In the genomic region with DNA sequence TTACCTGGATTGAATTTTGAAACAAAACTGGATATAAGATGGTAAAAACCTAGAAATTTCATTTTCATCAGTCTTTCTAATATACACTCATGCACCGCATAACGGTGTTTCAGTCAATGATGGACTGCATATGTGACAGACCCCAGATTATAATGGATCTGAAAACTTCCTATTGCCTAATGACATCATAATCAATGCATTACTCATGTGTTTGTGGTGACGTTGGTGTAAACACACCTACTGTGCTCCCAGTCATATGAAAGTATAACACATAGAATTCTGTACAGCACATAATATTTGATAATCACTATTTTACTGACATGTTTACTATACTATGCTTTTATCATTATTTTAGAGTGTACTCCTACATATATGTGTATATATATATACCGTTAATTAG, we compare ENCODE assay signal across 33 cellular contexts.
"Had no signal": no experiment of that assay in that cellular context is flagged by ENCODE, and none has a peak within 500 bp of the region (broad histone marks: within the 10 kb centered on the region; RNA-seq: fewer than 3 reads in every experiment).

No MANE protein-coding gene starts in this region.

- H3K36me3 ChIP-seq: adrenal gland, ascending aorta, brain microvascular endothelial cell, breast epithelium, cardiac muscle cell had no signal

- H3K4me3 ChIP-seq: adrenal gland, ascending aorta, body of pancreas, breast epithelium, cardiac muscle cell had no signal

- DNase-seq: activated effector memory CD4-positive, alpha-beta T cell treated with anti-CD3 and anti-CD28 coated beads, Interleukin-2, amount 50 U/mL, for 16 hours; activated effector memory CD4-positive, alpha-beta T cell treated with Interleukin-2 at 50 U/mL for 16 hours; activated gamma-delta T cell; activated gamma-delta T cell treated with Interleukin-2 at 50 U/mL for 16 hours; activated naive CD4-positive, alpha-beta T cell; activated naive CD4-positive, alpha-beta T cell treated with anti-CD3 and anti-CD28 coated beads for 36 hours; activated naive CD4-positive, alpha-beta T cell treated with anti-CD3 and anti-CD28 coated beads, Interleukin-2, amount 10 ng/mL, durations not matched to agents 7 days and 5 days; activated naive CD4-positive, alpha-beta T cell treated with anti-CD3 and anti-CD28 coated beads, Interleukin-2, amount 50 U/mL, for 16 hours; activated naive CD4-positive, alpha-beta T cell treated with Interleukin-2 at 50 U/mL for 16 hours; activated naive CD8-positive, alpha-beta T cell treated with anti-CD3 and anti-CD28 coated beads for 36 hours; activated naive CD8-positive, alpha-beta T cell treated with anti-CD3 and anti-CD28 coated beads, Interleukin-2, amount 10 ng/mL, durations not matched to agents 7 days and 5 days; activated naive CD8-positive, alpha-beta T cell treated with anti-CD3 and anti-CD28 coated beads, Interleukin-2, amount 50 U/mL, for 24 hours; activated T-cell treated with anti-CD3 and anti-CD28 coated beads, Interleukin-2, amount 50 U/mL, for 24 hours; activated T-cell treated with anti-CD3 and anti-CD28 coated beads, Interleukin-2, amount 50 U/mL, for 4 hours; activated T-cell treated with anti-CD3 and anti-CD28 coated beads, Interleukin-2, amount 50 U/mL, for 48 hours; activated T-cell treated with anti-CD3 and anti-CD28 coated beads, Interleukin-2, amount 50 U/mL, for 72 hours; adrenal gland; amniotic stem cell; amygdala; anterior cingulate cortex; aorta; body of pancreas; brain microvascular endothelial cell; caudate nucleus; central memory CD4-positive, alpha-beta T cell; cerebellar nuclear complex had no signal

- H3K27ac ChIP-seq: adrenal gland, ascending aorta, body of pancreas, brain microvascular endothelial cell, breast epithelium, cardiac muscle cell had no signal

- FAIRE-seq: astrocyte, bronchial epithelial cell had no signal

- H3K4me1 ChIP-seq: adrenal gland, ascending aorta, body of pancreas, breast epithelium had no signal

- H3K27me3 ChIP-seq: adrenal gland, ascending aorta, body of pancreas, brain microvascular endothelial cell, breast epithelium, cardiac muscle cell had no signal

- H3K9me3 ChIP-seq: ascending aorta, body of pancreas, breast epithelium had no signal

- ATAC-seq: activated naive CD4-positive, alpha-beta T cell treated with anti-CD3 and anti-CD28 coated beads, Interleukin-2, amount 50 U/mL, for 72 hours; activated naive CD8-positive, alpha-beta T cell treated with anti-CD3 and anti-CD28 coated beads, Interleukin-2, amount 50 U/mL, for 24 hours; activated T-cell treated with anti-CD3 and anti-CD28 coated beads, Interleukin-2, amount 50 U/mL, for 4 hours; activated T-cell treated with anti-CD3 and anti-CD28 coated beads, Interleukin-2, amount 50 U/mL, for 72 hours; activated T-helper 17 cell treated with anti-CD3 and anti-CD28 coated beads, Interleukin-2, amount 50 U/mL, for 72 hours; body of pancreas had no signal
